In the genomic region with DNA sequence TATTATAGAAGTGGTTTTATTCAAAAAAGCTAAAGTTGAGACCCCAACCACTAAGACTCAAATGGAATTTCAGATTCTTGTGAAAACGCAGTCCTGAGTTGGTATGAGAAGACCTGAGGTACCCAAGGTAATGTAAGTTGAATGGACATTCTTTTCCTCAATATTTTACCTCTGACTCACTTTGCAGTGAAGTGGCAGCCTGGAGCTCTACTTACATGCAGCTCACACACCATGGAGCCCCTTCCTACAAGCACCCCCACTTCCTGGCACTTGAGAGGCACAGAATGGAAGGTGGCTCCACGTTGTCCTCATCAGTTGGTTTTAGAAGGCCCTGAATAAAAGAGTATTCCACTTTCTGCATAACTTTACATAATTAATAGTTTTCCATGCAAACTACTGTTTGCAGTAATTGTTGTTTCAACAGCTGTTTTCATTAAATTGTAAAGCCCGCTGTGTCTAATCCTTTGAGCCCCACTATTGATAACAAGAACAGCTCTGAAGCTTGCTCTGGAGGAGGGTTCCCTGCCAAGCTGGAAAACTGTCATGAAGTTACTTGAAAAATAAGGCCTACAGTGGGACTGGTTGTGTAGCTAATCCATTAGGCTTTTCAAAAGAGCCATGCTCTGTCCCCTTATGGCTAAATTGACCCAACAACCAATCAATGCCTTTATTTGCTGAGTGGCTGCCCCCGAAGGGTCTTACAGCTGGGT, we compare ENCODE assay signal across 12 cellular contexts.
DNase-seq lines count a peak whose midpoint lies in the region; ATAC-seq and TF ChIP-seq lines count a peak whose summit lies in the region.
"Had no signal": no experiment of that assay in that cellular context is flagged by ENCODE, and none has a peak within 500 bp of the region (broad histone marks: within the 10 kb centered on the region; RNA-seq: fewer than 3 reads in every experiment).

No MANE protein-coding gene starts in this region.

- POLR2A ChIA-PET in SK-N-SH (lab: Yijun Ruan, JAX): no interaction called here

- H3K4me3 ChIP-seq in SK-N-SH (ENCODE audit: low read depth in 2 of 2, low read length in 1 of 2) (no peak overlapping the region), transverse colon (no peak overlapping the region)
- H3K4me3 ChIP-seq: Peyer's patch, tibial artery had no signal

- H2AFZ ChIP-seq in SK-N-SH (ENCODE audit: low read depth): no peak overlapping the region

- H3K27ac ChIP-seq in SK-N-SH (ENCODE audit: low read depth in 2 of 2, low read length in 1 of 2) (no peak overlapping the region), transverse colon (peak overlapping the region; percentile 2 to 55 (median 48))
- H3K27ac ChIP-seq: tibial artery had no signal

- no peaks in the 10 kb centered on the region for H3K36me3 ChIP-seq in SK-N-SH (replicated peaks in 1 of 2; ENCODE audit: control insufficient read depth in 1 of 2, insufficient read depth in 2 of 2, low read length in 1 of 2)
- H3K36me3 ChIP-seq in transverse colon: no peaks in the 10 kb centered on the region
- H3K36me3 ChIP-seq: Peyer's patch, tibial artery had no signal

- TF ChIP-seq EP300 in SK-N-SH (IDR thresholded peaks at IDR 0.05; ENCODE audit: borderline replicate concordance in 1 of 2, low read depth in 1 of 2, low read length in 1 of 2): no peak
- no peak for TF ChIP-seq EP300 in transverse colon (IDR thresholded peaks at IDR 0.05; ENCODE audit: low read depth)

- DNase-seq in SK-N-SH (no peak), astrocyte of the hippocampus (ENCODE audit: low read depth, low spot score) (peak; percentile 68), islet precursor cell (peak; percentile 71), transverse colon (no peak)
- DNase-seq: activated CD4-positive, alpha-beta memory T cell treated with anti-CD3 and anti-CD28 coated beads for 36 hours; Caco-2 had no signal

- no peak for TF ChIP-seq POLR2A in transverse colon (IDR thresholded peaks at IDR 0.05)

- H3K9me2 ChIP-seq in SK-N-SH: no peaks in the 10 kb centered on the region

- WGBS in SK-N-SH (ENCODE audit: low lambda C conversion rate): 84% methylated on average over 4 of the region's 4 CpGs
- WGBS in transverse colon (ENCODE audit: low coverage in 1 of 2), 2 donors: 82 to 88% methylated on average over 4 of the region's 4 CpGs

- intact Hi-C loops in transverse colon (cut with DNase I; ENCODE audit: low total_unique reads): no loop called here

- TF ChIP-seq CTCF in SK-N-SH (IDR thresholded peaks at IDR 0.05) (no peak), transverse colon (IDR thresholded peaks at IDR 0.05) (no peak)

- no peak overlapping the region for H3K4me2 ChIP-seq in SK-N-SH

- no peaks in the 10 kb centered on the region; a peak in 1 of 4 replicates for H3K4me1 ChIP-seq in SK-N-SH (ENCODE audit: control insufficient read depth in 1 of 2, insufficient read depth in 2 of 2, low read depth in 1 of 2, low read length in 1 of 2)
- H3K4me1 ChIP-seq in transverse colon: peaks cover 0 to 7% (median 3%) of the 10 kb centered on the region in 4 donors
- H3K4me1 ChIP-seq: Caco-2 had no signal

- in situ Hi-C loops in transverse colon (cut with MboI; ENCODE audit: low pct_ligation_motif_present in 1 of 4, low pct_unique_long_range_greater_than_20kb in 1 of 4, low sequenced_read_pairs in 3 of 4): loop anchor here in 1 of 4 donors (25.0 kb wide), 1 partner anchor 214 kb away; no protein-coding TSS in a partner anchor

- H4K20me1 ChIP-seq in SK-N-SH (ENCODE audit: insufficient read depth): no peaks in the 10 kb centered on the region

- H3F3A ChIP-seq in SK-N-SH (replicated peaks; ENCODE audit: insufficient read depth): no peaks in the 10 kb centered on the region

- H3K9ac ChIP-seq in SK-N-SH: no peak overlapping the region

- peak; percentile 56; the same call in 2 of the 3 replicates for ATAC-seq in SK-N-SH treated with all-trans-retinoic acid at 6 μM for 48 hours
- ATAC-seq in GM21526 (IDR thresholded peaks at IDR 0.05; ENCODE audit: low FRiP score, unreplicated experiment): no peak
- ATAC-seq in HG02610 (IDR thresholded peaks at IDR 0.05; ENCODE audit: unreplicated experiment): no peak
- ATAC-seq in GM21529 (IDR thresholded peaks at IDR 0.05; ENCODE audit: unreplicated experiment): no peak

- no peaks in the 10 kb centered on the region for H3K79me2 ChIP-seq in SK-N-SH (ENCODE audit: insufficient read depth)

- H3K27me3 ChIP-seq in SK-N-SH (ENCODE audit: insufficient read depth) (no peaks in the 10 kb centered on the region), transverse colon (no peaks in the 10 kb centered on the region)
- H3K27me3 ChIP-seq: Peyer's patch, tibial artery had no signal

- no peaks in the 10 kb centered on the region for H3K9me3 ChIP-seq in SK-N-SH
- no peaks in the 10 kb centered on the region for H3K9me3 ChIP-seq in transverse colon
- H3K9me3 ChIP-seq: Caco-2, Peyer's patch, tibial artery had no signal

- no peak for TF ChIP-seq RAD21 in SK-N-SH (IDR thresholded peaks at IDR 0.05; ENCODE audit: low read length)

- CTCF ChIA-PET in SK-N-SH (lab: Yijun Ruan, JAX): no interaction called here

TF ChIP-seq in SK-N-SH treated with all-trans-retinoic acid at 6 μM for 48 hours, 23 proteins besides CTCF, POLR2A, EP300 and RAD21 (continues in another document):
- no peak for TF ChIP-seq ESRRG (CRISPR knock-in tag; IDR thresholded peaks at IDR 0.05)
- no peak for TF ChIP-seq ZFP3 (CRISPR knock-in tag; IDR thresholded peaks at IDR 0.05)
- TF ChIP-seq GLIS3 (CRISPR knock-in tag; IDR thresholded peaks at IDR 0.05): no peak
- TF ChIP-seq ZNF70 (CRISPR knock-in tag; IDR thresholded peaks at IDR 0.05): no peak
- TF ChIP-seq PPARA (CRISPR knock-in tag; IDR thresholded peaks at IDR 0.05; ENCODE audit: borderline replicate concordance): no peak
- TF ChIP-seq ZC3H10 (CRISPR knock-in tag; IDR thresholded peaks at IDR 0.05): no peak
- no peak for TF ChIP-seq OSR1 (CRISPR knock-in tag; IDR thresholded peaks at IDR 0.05)
- TF ChIP-seq TOX (CRISPR knock-in tag; IDR thresholded peaks at IDR 0.05; ENCODE audit: borderline replicate concordance): no peak
- TF ChIP-seq ZNF565 (CRISPR knock-in tag; conservative IDR thresholded peaks at IDR 0.05; ENCODE audit: low read depth): no peak
- TF ChIP-seq, protein P1, sequence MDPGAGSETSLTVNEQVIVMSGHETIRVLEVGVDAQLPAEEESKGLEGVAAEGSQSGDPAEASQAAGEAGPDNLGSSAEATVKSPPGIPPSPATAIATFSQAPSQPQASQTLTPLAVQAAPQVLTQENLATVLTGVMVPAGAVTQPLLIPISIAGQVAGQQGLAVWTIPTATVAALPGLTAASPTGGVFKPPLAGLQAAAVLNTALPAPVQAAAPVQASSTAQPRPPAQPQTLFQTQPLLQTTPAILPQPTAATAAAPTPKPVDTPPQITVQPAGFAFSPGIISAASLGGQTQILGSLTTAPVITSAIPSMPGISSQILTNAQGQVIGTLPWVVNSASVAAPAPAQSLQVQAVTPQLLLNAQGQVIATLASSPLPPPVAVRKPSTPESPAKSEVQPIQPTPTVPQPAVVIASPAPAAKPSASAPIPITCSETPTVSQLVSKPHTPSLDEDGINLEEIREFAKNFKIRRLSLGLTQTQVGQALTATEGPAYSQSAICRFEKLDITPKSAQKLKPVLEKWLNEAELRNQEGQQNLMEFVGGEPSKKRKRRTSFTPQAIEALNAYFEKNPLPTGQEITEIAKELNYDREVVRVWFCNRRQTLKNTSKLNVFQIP (CRISPR knock-in tag; IDR thresholded peaks at IDR 0.05; ENCODE audit: borderline replicate concordance, low read depth): no peak
- TF ChIP-seq ZNF8 (CRISPR knock-in tag; IDR thresholded peaks at IDR 0.05): no peak

TF ChIP-seq in SK-N-SH, 30 proteins besides CTCF, POLR2A, EP300 and RAD21:
- no peak for TF ChIP-seq FOXM1 (IDR thresholded peaks at IDR 0.05; ENCODE audit: low read depth)
- TF ChIP-seq, protein P2, sequence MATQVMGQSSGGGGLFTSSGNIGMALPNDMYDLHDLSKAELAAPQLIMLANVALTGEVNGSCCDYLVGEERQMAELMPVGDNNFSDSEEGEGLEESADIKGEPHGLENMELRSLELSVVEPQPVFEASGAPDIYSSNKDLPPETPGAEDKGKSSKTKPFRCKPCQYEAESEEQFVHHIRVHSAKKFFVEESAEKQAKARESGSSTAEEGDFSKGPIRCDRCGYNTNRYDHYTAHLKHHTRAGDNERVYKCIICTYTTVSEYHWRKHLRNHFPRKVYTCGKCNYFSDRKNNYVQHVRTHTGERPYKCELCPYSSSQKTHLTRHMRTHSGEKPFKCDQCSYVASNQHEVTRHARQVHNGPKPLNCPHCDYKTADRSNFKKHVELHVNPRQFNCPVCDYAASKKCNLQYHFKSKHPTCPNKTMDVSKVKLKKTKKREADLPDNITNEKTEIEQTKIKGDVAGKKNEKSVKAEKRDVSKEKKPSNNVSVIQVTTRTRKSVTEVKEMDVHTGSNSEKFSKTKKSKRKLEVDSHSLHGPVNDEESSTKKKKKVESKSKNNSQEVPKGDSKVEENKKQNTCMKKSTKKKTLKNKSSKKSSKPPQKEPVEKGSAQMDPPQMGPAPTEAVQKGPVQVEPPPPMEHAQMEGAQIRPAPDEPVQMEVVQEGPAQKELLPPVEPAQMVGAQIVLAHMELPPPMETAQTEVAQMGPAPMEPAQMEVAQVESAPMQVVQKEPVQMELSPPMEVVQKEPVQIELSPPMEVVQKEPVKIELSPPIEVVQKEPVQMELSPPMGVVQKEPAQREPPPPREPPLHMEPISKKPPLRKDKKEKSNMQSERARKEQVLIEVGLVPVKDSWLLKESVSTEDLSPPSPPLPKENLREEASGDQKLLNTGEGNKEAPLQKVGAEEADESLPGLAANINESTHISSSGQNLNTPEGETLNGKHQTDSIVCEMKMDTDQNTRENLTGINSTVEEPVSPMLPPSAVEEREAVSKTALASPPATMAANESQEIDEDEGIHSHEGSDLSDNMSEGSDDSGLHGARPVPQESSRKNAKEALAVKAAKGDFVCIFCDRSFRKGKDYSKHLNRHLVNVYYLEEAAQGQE (IDR thresholded peaks at IDR 0.05; ENCODE audit: low read depth, low read length): no peak

Comparison
In these comparisons a context has a peak if more than half of its experiments do, and no peak if none do; other contexts are left out.
1. DNase-seq: peak in astrocyte of the hippocampus (single experiment) and islet precursor cell (single experiment); none in SK-N-SH (single experiment) and transverse colon (single experiment).
2. H3K27ac ChIP-seq: peak in transverse colon (4 of 4); none in SK-N-SH (0 of 2).